Comparison of ENCODE assay signal across 8 cellular contexts in genomic region chr22:36386900-36387663, GRCh38. TPM values are rescaled to one million over a fixed set of nuclear protein-coding genes. Genes with fewer than 3 reads are reported as not detected.
DNase-seq lines count a peak whose midpoint lies in the region; ATAC-seq and TF ChIP-seq lines count a peak whose summit lies in the region.

No MANE protein-coding gene starts in this region.

- H3K4me1 Mint-ChIP-seq in activated CD4-positive, alpha-beta T cell treated with anti-CD3 and anti-CD28 coated beads for 36 hours, result peaks cover 36% of the 10 kb centered on the region
- H3K4me1 Mint-ChIP-seq in T-helper 1 cell treated with Interleukin-12 subunit alpha and Interleukin-12 subunit beta and Interleukin-4 antibody, amounts not matched to agents 30 μg/mL and 1 μg/mL, for 36 hours (ENCODE audit: low read depth), result peaks cover 40% of the 10 kb centered on the region

- peak overlapping the region; percentile 83 for H2BK15ac ChIP-seq in mesenchymal stem cell (ENCODE audit: low read depth, poor library complexity, severe bottlenecking)

- H3K4me2 ChIP-seq in mesenchymal stem cell (ENCODE audit: low read length, poor library complexity, severe bottlenecking), result peak overlapping the region; percentile 78

- no peak for TF ChIP-seq CTCF in dorsolateral prefrontal cortex (IDR thresholded peaks at IDR 0.05 in 54 of 56, conservative IDR thresholded peaks at IDR 0.05 in 2 of 56; ENCODE audit: low read depth in 1 of 56, partially characterized antibody in 56 of 56)

- H3K4me3 ChIP-seq in dorsolateral prefrontal cortex, result peak overlapping the region; percentile 55 to 99 (median 89)
- peak overlapping the region; percentile 74 to 93 for H3K4me3 ChIP-seq in mesenchymal stem cell (ENCODE audit: insufficient read depth in 1 of 2, low read depth in 1 of 2, low read length in 2 of 2)
- peak overlapping the region; percentile 91 to 92 for H3K4me3 ChIP-seq in stomach smooth muscle (ENCODE audit: low read length in 2 of 2)

- peak; percentile 4 for ATAC-seq in activated CD4-positive, alpha-beta T cell treated with anti-CD3 and anti-CD28 coated beads for 36 hours
- peak; percentile 16 for ATAC-seq in HG03097 (IDR thresholded peaks at IDR 0.05; ENCODE audit: low FRiP score, unreplicated experiment)

- H3K14ac ChIP-seq in mesenchymal stem cell (ENCODE audit: low read length in 2 of 2), result peak overlapping the region; percentile 97 to 98

- H4K91ac ChIP-seq in mesenchymal stem cell (ENCODE audit: low read length), result peak overlapping the region; percentile 97

- H3K36me3 ChIP-seq in mesenchymal stem cell (ENCODE audit: control insufficient read depth in 1 of 2, insufficient read depth in 2 of 2, low read depth in 1 of 2, low read length in 2 of 2) (peaks cover 8 to 28% of the 10 kb centered on the region in 2 experiments), stomach smooth muscle (ENCODE audit: control insufficient read depth in 2 of 2, insufficient read depth in 2 of 2, low read length in 2 of 2) (peaks cover 6% of the 10 kb centered on the region in 2 donors)

- peak overlapping the region; percentile 99 for H3K4me3 Mint-ChIP-seq in activated CD4-positive, alpha-beta T cell treated with anti-CD3 and anti-CD28 coated beads for 36 hours
- peak overlapping the region; percentile 92 for H3K4me3 Mint-ChIP-seq in T-helper 1 cell treated with Interleukin-12 subunit alpha and Interleukin-12 subunit beta and Interleukin-4 antibody, amounts not matched to agents 30 μg/mL and 1 μg/mL, for 36 hours

- DNase-seq in activated CD4-positive, alpha-beta T cell treated with anti-CD3 and anti-CD28 coated beads for 36 hours, result peak; percentile 85
- DNase-seq in activated CD4-positive, alpha-beta T cell treated with anti-CD3 and anti-CD28 coated beads, Interleukin-2, amount 50 U/mL, for 1 hour, result no peak
- DNase-seq in dorsolateral prefrontal cortex (peak in 4 of 10 donors; percentile 12 to 66 (median 51)), mesenchymal stem cell (no peak), glomerular visceral epithelial cell (ENCODE audit: extremely low spot score) (no peak)

- H2BK120ac ChIP-seq in mesenchymal stem cell (ENCODE audit: low read depth, low read length), result peak overlapping the region; percentile 98

- H2BK5ac ChIP-seq in mesenchymal stem cell (ENCODE audit: low read depth, low read length, poor library complexity, severe bottlenecking), result peak overlapping the region; percentile 93

- H3K27ac Mint-ChIP-seq in activated CD4-positive, alpha-beta T cell treated with anti-CD3 and anti-CD28 coated beads for 36 hours, result peak overlapping the region; percentile 98
- peak overlapping the region; percentile 96 for H3K27ac Mint-ChIP-seq in T-helper 1 cell treated with Interleukin-12 subunit alpha and Interleukin-12 subunit beta and Interleukin-4 antibody, amounts not matched to agents 30 μg/mL and 1 μg/mL, for 36 hours

- H3K27me3 Mint-ChIP-seq in activated CD4-positive, alpha-beta T cell treated with anti-CD3 and anti-CD28 coated beads for 36 hours, result no peaks in the 10 kb centered on the region
- H3K27me3 Mint-ChIP-seq in T-helper 1 cell treated with Interleukin-12 subunit alpha and Interleukin-12 subunit beta and Interleukin-4 antibody, amounts not matched to agents 30 μg/mL and 1 μg/mL, for 36 hours (ENCODE audit: low read depth), result no peaks in the 10 kb centered on the region

- peaks cover 9% of the 10 kb centered on the region for H3K4me1 ChIP-seq in mesenchymal stem cell (ENCODE audit: control insufficient read depth, insufficient read depth, low read depth, low read length)
- H3K4me1 ChIP-seq in stomach smooth muscle (ENCODE audit: control insufficient read depth, insufficient read depth, low read length), result peaks cover 36% of the 10 kb centered on the region

- POLR2A ChIA-PET in activated CD4-positive, alpha-beta T cell treated with anti-CD3 and anti-CD28 coated beads for 36 hours (lab: Charles Lee), result interaction anchor here (0.7 to 2.2 kb wide), 11 partner anchors 9 to 100 kb away, joined by 3 to 16 read pairs (median 4); no protein-coding TSS in a partner anchor

- H4K8ac ChIP-seq in mesenchymal stem cell (ENCODE audit: low read length), result peak overlapping the region; percentile 55

- peak overlapping the region; percentile 89 for H3K9ac ChIP-seq in mesenchymal stem cell (ENCODE audit: low read length)
- peak overlapping the region; percentile 95 to 98 for H3K9ac ChIP-seq in stomach smooth muscle (ENCODE audit: low read length in 2 of 2)

- peak overlapping the region; percentile 99 for H3K4ac ChIP-seq in mesenchymal stem cell (ENCODE audit: low read depth in 1 of 2, low read length in 2 of 2)

- H3K9me3 Mint-ChIP-seq in activated CD4-positive, alpha-beta T cell treated with anti-CD3 and anti-CD28 coated beads for 36 hours (ENCODE audit: low read depth), result no peaks in the 10 kb centered on the region
- H3K9me3 Mint-ChIP-seq in T-helper 1 cell treated with Interleukin-12 subunit alpha and Interleukin-12 subunit beta and Interleukin-4 antibody, amounts not matched to agents 30 μg/mL and 1 μg/mL, for 36 hours, result no peaks in the 10 kb centered on the region

- intact Hi-C loops in activated CD4-positive, alpha-beta T cell treated with anti-CD3 and anti-CD28 coated beads for 36 hours (cut with DNase I, micrococcal nuclease), result loop anchor here (1.0 to 5.0 kb wide), 9 partner anchors 10 to 844 kb away; partner anchors contain the start of gene EIF3D (in 1 of the 2)
- intact Hi-C loops in dorsolateral prefrontal cortex (cut with DNase I), result loop anchor here (2.0 to 5.0 kb wide), 4 partner anchors 45 to 85 kb away; no protein-coding TSS in a partner anchor

- H2BK12ac ChIP-seq in mesenchymal stem cell (ENCODE audit: low read length in 2 of 2), result peak overlapping the region; percentile 63 to 65

- H2AFZ ChIP-seq in mesenchymal stem cell (ENCODE audit: low read depth, low read length), result no peak overlapping the region

- under 1% methylated on average over 61 of the region's 81 CpGs for WGBS in mesenchymal stem cell

- H3K9me3 ChIP-seq in mesenchymal stem cell (ENCODE audit: control insufficient read depth, low read length) (no peaks in the 10 kb centered on the region), stomach smooth muscle (ENCODE audit: control insufficient read depth in 2 of 2, low read length in 2 of 2) (no peaks in the 10 kb centered on the region)

- peak overlapping the region; percentile 99 to 100 for H3K23ac ChIP-seq in mesenchymal stem cell (ENCODE audit: low read length in 2 of 2)

- CTCF ChIA-PET in activated CD4-positive, alpha-beta T cell treated with anti-CD3 and anti-CD28 coated beads for 36 hours (lab: Charles Lee), result interaction anchor here (0.7 to 3.1 kb wide), 8 partner anchors 10 to 85 kb away, joined by 3 to 18 read pairs (median 4); no protein-coding TSS in a partner anchor

- H2AK5ac ChIP-seq in mesenchymal stem cell (ENCODE audit: low read length, severe bottlenecking), result no peak overlapping the region

- H3K27me3 ChIP-seq in dorsolateral prefrontal cortex (no peaks in the 10 kb centered on the region), mesenchymal stem cell (ENCODE audit: control insufficient read depth in 1 of 2, insufficient read depth in 1 of 2, low read length in 2 of 2) (no peaks in the 10 kb centered on the region), stomach smooth muscle (ENCODE audit: control insufficient read depth in 1 of 2, insufficient read depth in 2 of 2, low read length in 2 of 2) (no peaks in the 10 kb centered on the region)

- H3K27ac ChIP-seq in dorsolateral prefrontal cortex, result peak overlapping the region; percentile 72 to 95 (median 88)
- H3K27ac ChIP-seq in mesenchymal stem cell (ENCODE audit: low read length, poor library complexity, severe bottlenecking), result peak overlapping the region; percentile 97
- peak overlapping the region; percentile 96 for H3K27ac ChIP-seq in stomach smooth muscle (ENCODE audit: low read length)

- H3K18ac ChIP-seq in mesenchymal stem cell (ENCODE audit: low read depth in 1 of 2, low read length in 2 of 2), result peak overlapping the region; percentile 87 to 98

- H3K79me1 ChIP-seq in mesenchymal stem cell (replicated peaks; ENCODE audit: low read length, poor library complexity, severe bottlenecking), result no peaks in the 10 kb centered on the region

- peaks cover 40% of the 10 kb centered on the region for H3K36me3 Mint-ChIP-seq in activated CD4-positive, alpha-beta T cell treated with anti-CD3 and anti-CD28 coated beads for 36 hours (ENCODE audit: low read depth)
- peaks cover 26% of the 10 kb centered on the region for H3K36me3 Mint-ChIP-seq in T-helper 1 cell treated with Interleukin-12 subunit alpha and Interleukin-12 subunit beta and Interleukin-4 antibody, amounts not matched to agents 30 μg/mL and 1 μg/mL, for 36 hours (ENCODE audit: low read depth)

RNA-seq across cellular contexts. Expression of gene MYH9, which starts 0.7 kb away (rescaled TPM):
- total RNA-seq in activated CD4-positive, alpha-beta T cell treated with anti-CD3 and anti-CD28 coated beads for 36 hours, result 100 to 1,000 TPM; 720 to 773 TPM
- total RNA-seq in dorsolateral prefrontal cortex, result 100 to 1,000 TPM in 119 of 120 experiments, 10 to 100 TPM in 1; 95.7 to 282 (median 162) TPM
- 369 TPM for polyA plus RNA-seq in mesenchymal stem cell (2013, experiment 1 of 2)
- 336 TPM for polyA plus RNA-seq in mesenchymal stem cell (2013, experiment 2 of 2)
